ENCODE assay signal across 1 cellular context in the genomic region with DNA sequence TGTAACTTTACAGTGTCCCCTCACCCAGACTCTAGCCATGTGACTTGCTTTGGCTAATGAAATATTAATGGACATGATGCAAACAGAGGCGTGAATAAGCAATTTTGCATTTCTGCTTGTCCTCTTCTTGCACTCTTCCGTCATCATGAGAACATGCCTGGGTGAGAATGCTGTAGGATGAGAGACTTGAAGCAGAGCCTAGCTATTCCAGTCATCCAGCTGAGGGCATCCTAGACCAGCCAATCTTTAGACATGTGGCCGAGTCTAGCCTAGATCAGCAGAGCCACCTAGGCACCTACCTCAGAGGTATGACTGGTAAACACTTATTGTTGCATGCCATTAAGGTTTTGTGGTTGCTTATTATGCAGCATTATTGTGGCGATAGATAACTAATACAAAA.
TF ChIP-seq lines count a peak whose summit lies in the region.

No MANE protein-coding gene starts in this region.

TF ChIP-seq in H1, 55 proteins besides CTCF, POLR2A, EP300 and RAD21:
- TF ChIP-seq CEBPB (IDR thresholded peaks at IDR 0.05; ENCODE audit: low read depth, low read length) (no peak), NRF1 (IDR thresholded peaks at IDR 0.05; ENCODE audit: low read depth, low read length) (no peak), ATF3 (IDR thresholded peaks at IDR 0.05; ENCODE audit: insufficient read depth, low read depth, low read length) (no peak), TCF12 (IDR thresholded peaks at IDR 0.05; ENCODE audit: low read depth, low read length) (no peak), YY1 (IDR thresholded peaks at IDR 0.05; ENCODE audit: low read depth, low read length) (no peak), SIRT6 (IDR thresholded peaks at IDR 0.05; ENCODE audit: low read length) (no peak), MAFK (IDR thresholded peaks at IDR 0.05; ENCODE audit: low read depth, low read length) (no peak), EZH2 (IDR thresholded peaks at IDR 0.05; ENCODE audit: low read depth, low read length, severe bottlenecking) (no peak), KDM4A (IDR thresholded peaks at IDR 0.05; ENCODE audit: low read depth, low read length, severe bottlenecking) (no peak), SP4 (IDR thresholded peaks at IDR 0.05; ENCODE audit: low read length) (no peak), FOSL1 (IDR thresholded peaks at IDR 0.05; ENCODE audit: insufficient read depth, low read depth, low read length) (no peak), CBX5 (IDR thresholded peaks at IDR 0.05; ENCODE audit: low read depth, low read length) (no peak)
TF ChIP-seq in H1: peak in this region for 0.
